In the genomic region with DNA sequence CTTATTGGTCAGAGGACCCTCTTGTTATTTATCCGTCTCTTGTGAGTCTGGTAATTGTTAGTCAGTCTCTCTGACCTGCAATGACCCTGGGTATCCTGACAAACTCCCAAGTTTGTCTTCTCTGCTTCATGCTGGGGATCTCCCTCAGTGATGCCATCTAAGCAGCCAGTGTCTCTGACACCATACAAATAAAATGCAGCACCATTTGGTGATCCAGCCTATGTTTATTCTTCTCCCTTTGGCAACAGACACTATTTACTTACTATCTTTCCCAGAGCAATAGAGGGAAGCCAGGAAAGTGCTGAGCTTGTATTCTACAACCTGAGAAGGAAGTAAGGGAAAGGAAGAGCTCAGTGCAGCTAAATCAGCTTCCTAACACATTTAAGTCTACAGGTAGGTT, we compare ENCODE assay signal across 1 cellular context.
TF ChIP-seq lines count a peak whose summit lies in the region.

No MANE protein-coding gene starts in this region.

TF ChIP-seq in HepG2, 621 proteins besides CTCF, POLR2A, EP300 and RAD21 (continued from another document):
- TF ChIP-seq, protein P1, sequence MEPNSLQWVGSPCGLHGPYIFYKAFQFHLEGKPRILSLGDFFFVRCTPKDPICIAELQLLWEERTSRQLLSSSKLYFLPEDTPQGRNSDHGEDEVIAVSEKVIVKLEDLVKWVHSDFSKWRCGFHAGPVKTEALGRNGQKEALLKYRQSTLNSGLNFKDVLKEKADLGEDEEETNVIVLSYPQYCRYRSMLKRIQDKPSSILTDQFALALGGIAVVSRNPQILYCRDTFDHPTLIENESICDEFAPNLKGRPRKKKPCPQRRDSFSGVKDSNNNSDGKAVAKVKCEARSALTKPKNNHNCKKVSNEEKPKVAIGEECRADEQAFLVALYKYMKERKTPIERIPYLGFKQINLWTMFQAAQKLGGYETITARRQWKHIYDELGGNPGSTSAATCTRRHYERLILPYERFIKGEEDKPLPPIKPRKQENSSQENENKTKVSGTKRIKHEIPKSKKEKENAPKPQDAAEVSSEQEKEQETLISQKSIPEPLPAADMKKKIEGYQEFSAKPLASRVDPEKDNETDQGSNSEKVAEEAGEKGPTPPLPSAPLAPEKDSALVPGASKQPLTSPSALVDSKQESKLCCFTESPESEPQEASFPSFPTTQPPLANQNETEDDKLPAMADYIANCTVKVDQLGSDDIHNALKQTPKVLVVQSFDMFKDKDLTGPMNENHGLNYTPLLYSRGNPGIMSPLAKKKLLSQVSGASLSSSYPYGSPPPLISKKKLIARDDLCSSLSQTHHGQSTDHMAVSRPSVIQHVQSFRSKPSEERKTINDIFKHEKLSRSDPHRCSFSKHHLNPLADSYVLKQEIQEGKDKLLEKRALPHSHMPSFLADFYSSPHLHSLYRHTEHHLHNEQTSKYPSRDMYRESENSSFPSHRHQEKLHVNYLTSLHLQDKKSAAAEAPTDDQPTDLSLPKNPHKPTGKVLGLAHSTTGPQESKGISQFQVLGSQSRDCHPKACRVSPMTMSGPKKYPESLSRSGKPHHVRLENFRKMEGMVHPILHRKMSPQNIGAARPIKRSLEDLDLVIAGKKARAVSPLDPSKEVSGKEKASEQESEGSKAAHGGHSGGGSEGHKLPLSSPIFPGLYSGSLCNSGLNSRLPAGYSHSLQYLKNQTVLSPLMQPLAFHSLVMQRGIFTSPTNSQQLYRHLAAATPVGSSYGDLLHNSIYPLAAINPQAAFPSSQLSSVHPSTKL (CRISPR knock-in tag; IDR thresholded peaks at IDR 0.05), result peak; percentile 79
- TF ChIP-seq ZNF17 (CRISPR knock-in tag; IDR thresholded peaks at IDR 0.05) (0 out of 2 replicates have a peak, but pooled peaks have one; percentile 41), TBX3 (IDR thresholded peaks at IDR 0.05; ENCODE audit: borderline replicate concordance) (no peak), ELF3 (CRISPR knock-in tag; IDR thresholded peaks at IDR 0.05) (peak; percentile 88), ZNF562 (CRISPR knock-in tag; IDR thresholded peaks at IDR 0.05; ENCODE audit: borderline replicate concordance) (no peak), SATB2 (CRISPR knock-in tag; IDR thresholded peaks at IDR 0.05) (no peak), ATF7 (IDR thresholded peaks at IDR 0.05) (no peak), ATF7 (CRISPR knock-in tag; IDR thresholded peaks at IDR 0.05) (no peak), ZNF761 (CRISPR knock-in tag; conservative IDR thresholded peaks at IDR 0.05) (no peak), NR3C1 (CRISPR knock-in tag; IDR thresholded peaks at IDR 0.05) (no peak), ZSCAN30 (CRISPR knock-in tag; IDR thresholded peaks at IDR 0.05) (no peak), RXRB (CRISPR knock-in tag; IDR thresholded peaks at IDR 0.05; ENCODE audit: borderline replicate concordance) (peak; percentile 86), STAG1 (CRISPR knock-in tag; IDR thresholded peaks at IDR 0.05) (no peak), SALL1 (CRISPR knock-in tag; IDR thresholded peaks at IDR 0.05) (no peak), HNRNPLL (IDR thresholded peaks at IDR 0.05; ENCODE audit: low read depth, low read length, poor library complexity, severe bottlenecking) (no peak), WIZ (CRISPR knock-in tag; IDR thresholded peaks at IDR 0.05) (no peak)
- TF ChIP-seq, protein P2, sequence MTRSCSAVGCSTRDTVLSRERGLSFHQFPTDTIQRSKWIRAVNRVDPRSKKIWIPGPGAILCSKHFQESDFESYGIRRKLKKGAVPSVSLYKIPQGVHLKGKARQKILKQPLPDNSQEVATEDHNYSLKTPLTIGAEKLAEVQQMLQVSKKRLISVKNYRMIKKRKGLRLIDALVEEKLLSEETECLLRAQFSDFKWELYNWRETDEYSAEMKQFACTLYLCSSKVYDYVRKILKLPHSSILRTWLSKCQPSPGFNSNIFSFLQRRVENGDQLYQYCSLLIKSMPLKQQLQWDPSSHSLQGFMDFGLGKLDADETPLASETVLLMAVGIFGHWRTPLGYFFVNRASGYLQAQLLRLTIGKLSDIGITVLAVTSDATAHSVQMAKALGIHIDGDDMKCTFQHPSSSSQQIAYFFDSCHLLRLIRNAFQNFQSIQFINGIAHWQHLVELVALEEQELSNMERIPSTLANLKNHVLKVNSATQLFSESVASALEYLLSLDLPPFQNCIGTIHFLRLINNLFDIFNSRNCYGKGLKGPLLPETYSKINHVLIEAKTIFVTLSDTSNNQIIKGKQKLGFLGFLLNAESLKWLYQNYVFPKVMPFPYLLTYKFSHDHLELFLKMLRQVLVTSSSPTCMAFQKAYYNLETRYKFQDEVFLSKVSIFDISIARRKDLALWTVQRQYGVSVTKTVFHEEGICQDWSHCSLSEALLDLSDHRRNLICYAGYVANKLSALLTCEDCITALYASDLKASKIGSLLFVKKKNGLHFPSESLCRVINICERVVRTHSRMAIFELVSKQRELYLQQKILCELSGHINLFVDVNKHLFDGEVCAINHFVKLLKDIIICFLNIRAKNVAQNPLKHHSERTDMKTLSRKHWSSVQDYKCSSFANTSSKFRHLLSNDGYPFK (CRISPR knock-in tag; IDR thresholded peaks at IDR 0.05; ENCODE audit: borderline replicate concordance), result no peak
